Comparison of ENCODE assay signal across 2 cellular contexts in the genomic region with DNA sequence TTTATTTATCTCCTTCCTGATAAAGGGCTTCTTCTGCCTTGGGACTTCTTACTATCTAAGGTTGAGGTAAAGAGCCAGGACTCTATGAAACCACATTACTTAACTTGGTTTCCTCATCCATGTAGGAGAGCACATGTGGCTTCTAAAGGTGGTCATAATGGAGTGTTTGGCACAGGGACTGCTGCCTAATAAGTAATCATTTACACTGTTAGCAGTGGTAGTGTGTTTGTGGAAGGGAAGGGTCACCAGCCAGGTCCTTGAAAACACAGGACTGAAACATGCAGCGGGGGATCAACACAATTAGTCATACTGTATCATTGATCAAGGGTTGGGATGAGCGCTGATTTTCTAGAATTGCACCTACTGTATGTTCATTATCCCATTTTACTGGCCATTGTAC.
TF ChIP-seq lines count a peak whose summit lies in the region.

No MANE protein-coding gene starts in this region.

TF ChIP-seq in IMR-90, 13 proteins besides CTCF, POLR2A, EP300 and RAD21:
- TF ChIP-seq, protein P1, sequence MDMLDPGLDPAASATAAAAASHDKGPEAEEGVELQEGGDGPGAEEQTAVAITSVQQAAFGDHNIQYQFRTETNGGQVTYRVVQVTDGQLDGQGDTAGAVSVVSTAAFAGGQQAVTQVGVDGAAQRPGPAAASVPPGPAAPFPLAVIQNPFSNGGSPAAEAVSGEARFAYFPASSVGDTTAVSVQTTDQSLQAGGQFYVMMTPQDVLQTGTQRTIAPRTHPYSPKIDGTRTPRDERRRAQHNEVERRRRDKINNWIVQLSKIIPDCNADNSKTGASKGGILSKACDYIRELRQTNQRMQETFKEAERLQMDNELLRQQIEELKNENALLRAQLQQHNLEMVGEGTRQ (IDR thresholded peaks at IDR 0.05; ENCODE audit: low read depth, low read length), result no peak
- TF ChIP-seq RCOR1 (IDR thresholded peaks at IDR 0.05; ENCODE audit: insufficient replicate concordance, low read length), result no peak
- TF ChIP-seq CHD1 (IDR thresholded peaks at IDR 0.05; ENCODE audit: low read depth, low read length), result no peak
- TF ChIP-seq MAZ (IDR thresholded peaks at IDR 0.05; ENCODE audit: borderline replicate concordance, low read depth, low read length), result no peak
- TF ChIP-seq SMC3 (IDR thresholded peaks at IDR 0.05; ENCODE audit: low read depth, low read length), result no peak
- no peak for TF ChIP-seq MXI1 (IDR thresholded peaks at IDR 0.05; ENCODE audit: borderline replicate concordance, low read depth, low read length)
- TF ChIP-seq, protein P2, sequence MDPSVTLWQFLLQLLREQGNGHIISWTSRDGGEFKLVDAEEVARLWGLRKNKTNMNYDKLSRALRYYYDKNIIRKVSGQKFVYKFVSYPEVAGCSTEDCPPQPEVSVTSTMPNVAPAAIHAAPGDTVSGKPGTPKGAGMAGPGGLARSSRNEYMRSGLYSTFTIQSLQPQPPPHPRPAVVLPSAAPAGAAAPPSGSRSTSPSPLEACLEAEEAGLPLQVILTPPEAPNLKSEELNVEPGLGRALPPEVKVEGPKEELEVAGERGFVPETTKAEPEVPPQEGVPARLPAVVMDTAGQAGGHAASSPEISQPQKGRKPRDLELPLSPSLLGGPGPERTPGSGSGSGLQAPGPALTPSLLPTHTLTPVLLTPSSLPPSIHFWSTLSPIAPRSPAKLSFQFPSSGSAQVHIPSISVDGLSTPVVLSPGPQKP (IDR thresholded peaks at IDR 0.05; ENCODE audit: borderline replicate concordance, low read depth, low read length), result no peak

TF ChIP-seq in HepG2, 621 proteins besides CTCF, POLR2A, EP300 and RAD21:
- TF ChIP-seq PPARG (CRISPR knock-in tag; conservative IDR thresholded peaks at IDR 0.05), result no peak
- 0 out of 2 replicates have a peak, but pooled peaks have one; percentile 48 for TF ChIP-seq MIXL1 (CRISPR knock-in tag; IDR thresholded peaks at IDR 0.05)
- TF ChIP-seq, protein P3, sequence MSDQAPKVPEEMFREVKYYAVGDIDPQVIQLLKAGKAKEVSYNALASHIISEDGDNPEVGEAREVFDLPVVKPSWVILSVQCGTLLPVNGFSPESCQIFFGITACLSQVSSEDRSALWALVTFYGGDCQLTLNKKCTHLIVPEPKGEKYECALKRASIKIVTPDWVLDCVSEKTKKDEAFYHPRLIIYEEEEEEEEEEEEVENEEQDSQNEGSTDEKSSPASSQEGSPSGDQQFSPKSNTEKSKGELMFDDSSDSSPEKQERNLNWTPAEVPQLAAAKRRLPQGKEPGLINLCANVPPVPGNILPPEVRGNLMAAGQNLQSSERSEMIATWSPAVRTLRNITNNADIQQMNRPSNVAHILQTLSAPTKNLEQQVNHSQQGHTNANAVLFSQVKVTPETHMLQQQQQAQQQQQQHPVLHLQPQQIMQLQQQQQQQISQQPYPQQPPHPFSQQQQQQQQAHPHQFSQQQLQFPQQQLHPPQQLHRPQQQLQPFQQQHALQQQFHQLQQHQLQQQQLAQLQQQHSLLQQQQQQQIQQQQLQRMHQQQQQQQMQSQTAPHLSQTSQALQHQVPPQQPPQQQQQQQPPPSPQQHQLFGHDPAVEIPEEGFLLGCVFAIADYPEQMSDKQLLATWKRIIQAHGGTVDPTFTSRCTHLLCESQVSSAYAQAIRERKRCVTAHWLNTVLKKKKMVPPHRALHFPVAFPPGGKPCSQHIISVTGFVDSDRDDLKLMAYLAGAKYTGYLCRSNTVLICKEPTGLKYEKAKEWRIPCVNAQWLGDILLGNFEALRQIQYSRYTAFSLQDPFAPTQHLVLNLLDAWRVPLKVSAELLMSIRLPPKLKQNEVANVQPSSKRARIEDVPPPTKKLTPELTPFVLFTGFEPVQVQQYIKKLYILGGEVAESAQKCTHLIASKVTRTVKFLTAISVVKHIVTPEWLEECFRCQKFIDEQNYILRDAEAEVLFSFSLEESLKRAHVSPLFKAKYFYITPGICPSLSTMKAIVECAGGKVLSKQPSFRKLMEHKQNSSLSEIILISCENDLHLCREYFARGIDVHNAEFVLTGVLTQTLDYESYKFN (CRISPR knock-in tag; conservative IDR thresholded peaks at IDR 0.05), result peak; percentile 36; the same call in 1 of the 2 replicates
- peak; percentile 34; the same call in 1 of the 2 replicates for TF ChIP-seq FOSL2 (CRISPR knock-in tag; IDR thresholded peaks at IDR 0.05)
- 0 out of 2 replicates have a peak, but pooled peaks have one; percentile 20 for TF ChIP-seq TBX2 (CRISPR knock-in tag; IDR thresholded peaks at IDR 0.05; ENCODE audit: borderline replicate concordance)
- TF ChIP-seq ZBTB3 (CRISPR knock-in tag; IDR thresholded peaks at IDR 0.05; ENCODE audit: borderline replicate concordance, low read depth), result no peak
